ENCODE assay signal across 8 cellular contexts in the genomic region with DNA sequence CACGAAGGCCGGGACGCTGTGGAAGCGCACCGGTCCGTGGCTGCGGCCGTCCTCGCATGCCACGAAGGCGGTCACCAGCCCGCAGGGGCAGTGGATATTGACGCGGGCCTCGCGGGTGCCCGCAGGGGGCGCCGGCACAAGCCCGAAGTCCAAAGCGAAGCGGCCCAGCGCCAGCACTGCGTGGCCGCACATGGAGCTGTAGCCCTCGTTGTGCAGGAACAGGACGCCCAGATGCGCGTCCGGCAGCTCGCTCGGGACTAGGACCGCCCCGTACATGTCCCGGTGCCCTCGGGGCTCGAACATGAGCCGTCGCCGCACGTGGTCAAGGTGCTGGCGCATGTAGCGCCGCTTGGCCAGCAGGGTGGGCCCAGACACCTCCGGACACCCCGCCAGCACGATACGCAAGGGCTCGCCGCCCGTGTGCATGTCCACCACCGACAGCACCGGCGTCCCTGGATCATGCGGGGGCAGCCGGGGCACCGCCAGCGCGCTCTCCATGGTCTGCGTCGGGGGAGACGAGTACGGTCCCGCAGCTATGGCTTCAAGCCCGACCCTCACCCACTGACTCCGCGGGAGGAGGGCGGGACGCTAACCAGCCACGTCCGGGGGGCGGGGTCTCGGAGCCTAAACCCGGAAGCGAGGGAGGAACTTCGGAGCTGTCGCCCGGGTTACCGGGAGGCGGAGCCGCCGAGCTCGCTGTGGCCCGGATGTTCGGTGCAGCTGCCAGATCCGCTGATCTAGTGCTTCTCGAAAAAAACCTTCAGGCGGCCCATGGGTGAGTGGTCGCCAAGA. TPM values are rescaled to one million over a fixed set of nuclear protein-coding genes. Genes with fewer than 3 reads are reported as not detected.
A peak's percentile ranks its signal among the peaks of the same experiment; 100 is the strongest.
DNase-seq lines count a peak whose midpoint lies in the region; ATAC-seq and TF ChIP-seq lines count a peak whose summit lies in the region.

JKAMP (plus strand) TSS at position 699 of the 792 bp plus-strand sequence; CDS start at position 772, 73 bp downstream.
L3HYPDH (minus strand) TSS at position 590 of the 792 bp plus-strand sequence; CDS start at position 498, 92 bp downstream.

- peak; percentile 86 for ATAC-seq in GM21576 (IDR thresholded peaks at IDR 0.05; ENCODE audit: unreplicated experiment)

- DNase-seq in DMS53 (lab: John Stamatoyannopoulos, UW) (peak; percentile 97), OCI-M2 (lab: John Stamatoyannopoulos, UW; ENCODE audit: unreplicated experiment) (peak; percentile 70), activated T-cell treated with anti-CD3 and anti-CD28 coated beads for 4 hours (peak; percentile 98), epithelial cell of esophagus (ENCODE audit: low read depth) (peak; percentile 96), mucosa of gallbladder (ENCODE audit: low spot score) (peak; percentile 96)
- peak; percentile 96 for DNase-seq in stimulated activated CD8-positive, alpha-beta memory T cell treated with anti-CD3 and anti-CD28 coated beads, Interleukin-4, amount 100 ng/mL, for 4 hours (ENCODE audit: low read depth in 2 of 2, low spot score in 1 of 2)

- peak within 1 kb of the TSS; percentile 64 for H3K4me3 ChIP-seq in epithelial cell of esophagus (ENCODE audit: low read length)

- TF ChIP-seq EP300 in Ishikawa (IDR thresholded peaks at IDR 0.05; ENCODE audit: borderline replicate concordance), result no peak

- no peak for TF ChIP-seq RAD21 in Ishikawa (IDR thresholded peaks at IDR 0.05; ENCODE audit: low read depth)

- TF ChIP-seq CTCF in epithelial cell of esophagus (IDR thresholded peaks at IDR 0.05; ENCODE audit: insufficient read depth, low read depth, low read length, missing control alignments), result peak; percentile 17

TF ChIP-seq in Ishikawa, 13 proteins besides CTCF, POLR2A, EP300 and RAD21:
- TF ChIP-seq TEAD4 (IDR thresholded peaks at IDR 0.05) (no peak), NFIC (IDR thresholded peaks at IDR 0.05) (0 out of 2 replicates have a peak, but pooled peaks have one; percentile 11), USF1 (IDR thresholded peaks at IDR 0.05) (peak; percentile 74; the same call in 1 of the 2 replicates), REST (IDR thresholded peaks at IDR 0.05; ENCODE audit: low read depth) (peak; percentile 39), ZBTB7A (IDR thresholded peaks at IDR 0.05; ENCODE audit: low read depth) (peak; percentile 94), TCF12 (IDR thresholded peaks at IDR 0.05; ENCODE audit: low read depth) (peak; percentile 60), FOXM1 (IDR thresholded peaks at IDR 0.05; ENCODE audit: borderline replicate concordance, low read depth) (no peak), YY1 (IDR thresholded peaks at IDR 0.05; ENCODE audit: low read depth) (peak; percentile 16; the same call in 1 of the 2 replicates), TAF1 (IDR thresholded peaks at IDR 0.05; ENCODE audit: low read depth) (peak; percentile 43)
- TF ChIP-seq, protein P1, sequence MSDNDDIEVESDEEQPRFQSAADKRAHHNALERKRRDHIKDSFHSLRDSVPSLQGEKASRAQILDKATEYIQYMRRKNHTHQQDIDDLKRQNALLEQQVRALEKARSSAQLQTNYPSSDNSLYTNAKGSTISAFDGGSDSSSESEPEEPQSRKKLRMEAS (IDR thresholded peaks at IDR 0.05), result peak; percentile 99

RNA-seq across cellular contexts. Expression of gene JKAMP, which starts in this region (rescaled TPM):
- 35.8 TPM for total RNA-seq in mucosa of gallbladder

RNA-seq across cellular contexts. Expression of gene L3HYPDH, which starts in this region (rescaled TPM):
- 17.9 TPM for total RNA-seq in mucosa of gallbladder

Comparison
In these comparisons a context has a peak if more than half of its experiments do, and no peak if none do; other contexts are left out.
1. Peak in every context shown above with its lines: DNase-seq, ATAC-seq and H3K4me3 ChIP-seq.